12 cellular contexts compared by ENCODE assay signal in the genomic region with DNA sequence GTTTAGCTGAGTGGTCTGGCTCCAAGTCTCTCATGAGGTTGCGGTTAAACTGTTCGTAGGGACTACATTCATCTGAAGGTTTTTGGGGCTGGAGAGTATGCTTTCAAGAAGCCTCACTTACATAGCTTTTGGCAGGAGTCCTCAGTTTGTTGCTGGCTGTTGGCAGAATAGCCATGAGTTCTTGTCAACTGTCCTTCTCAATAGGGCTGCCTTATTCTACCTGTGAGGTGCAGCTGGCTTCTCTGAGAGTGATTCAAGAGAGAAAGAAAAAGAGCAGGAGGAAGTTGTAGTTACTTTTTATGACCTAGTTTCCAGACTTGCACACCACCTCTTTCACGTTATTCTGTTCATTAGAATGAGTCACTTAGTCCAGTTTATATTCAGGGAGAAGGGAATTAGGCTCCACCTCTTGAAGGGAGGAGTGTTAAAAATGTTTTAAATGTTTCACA. TPM values are rescaled to one million over a fixed set of nuclear protein-coding genes. Genes with fewer than 3 reads are reported as not detected.
DNase-seq lines count a peak whose midpoint lies in the region; ATAC-seq and TF ChIP-seq lines count a peak whose summit lies in the region.
"Had no signal": no experiment of that assay in that cellular context is flagged by ENCODE, and none has a peak within 500 bp of the region (broad histone marks: within the 10 kb centered on the region; RNA-seq: fewer than 3 reads in every experiment).

No MANE protein-coding gene starts in this region.

- H3F3A ChIP-seq in Loucy (ENCODE audit: low read depth), result no peaks in the 10 kb centered on the region

- H3K9ac ChIP-seq in Loucy (ENCODE audit: low read depth, low read length, poor library complexity, severe bottlenecking) (no peak overlapping the region), Karpas-422 (ENCODE audit: low read length) (no peak overlapping the region)

- TF ChIP-seq CTCF in Loucy (conservative IDR thresholded peaks at IDR 0.05; ENCODE audit: low read length), result no peak
- no peak for TF ChIP-seq CTCF in mucosa of descending colon (IDR thresholded peaks at IDR 0.05)
- no peak for TF ChIP-seq CTCF in GM10266 (IDR thresholded peaks at IDR 0.05; ENCODE audit: control insufficient read depth, insufficient read depth, low read depth, missing control alignments)

- H4K20me1 ChIP-seq in Loucy (ENCODE audit: insufficient read depth, low read length, poor library complexity, severe bottlenecking) (no peaks in the 10 kb centered on the region), Karpas-422 (ENCODE audit: insufficient read depth, low read depth, low read length) (no peaks in the 10 kb centered on the region)

- H3K4me3 ChIP-seq in Loucy (ENCODE audit: low read length, poor library complexity, severe bottlenecking) (no peak overlapping the region), mucosa of descending colon (no peak overlapping the region), Karpas-422 (ENCODE audit: low read length) (no peak overlapping the region)

- H3K36me3 ChIP-seq in Loucy (ENCODE audit: insufficient read depth, low read length) (peaks cover 15% of the 10 kb centered on the region; the same call in 1 of the 2 replicates), mucosa of descending colon (ENCODE audit: low read depth) (no peaks in the 10 kb centered on the region), Karpas-422 (ENCODE audit: insufficient read depth, low read length) (peaks cover 69% of the 10 kb centered on the region)

- H2AFZ ChIP-seq in Loucy (ENCODE audit: low read length), result no peak overlapping the region
- no peak overlapping the region for H2AFZ ChIP-seq in Karpas-422 (ENCODE audit: low read length)

- no peaks in the 10 kb centered on the region for H3K27me3 ChIP-seq in Loucy (ENCODE audit: insufficient read depth, low read length, poor library complexity, severe bottlenecking)
- H3K27me3 ChIP-seq in Karpas-422 (ENCODE audit: low read length), result no peaks in the 10 kb centered on the region

- H3K4me1 ChIP-seq in Loucy (ENCODE audit: insufficient read depth, low read length, poor library complexity, severe bottlenecking) (peaks cover 8% of the 10 kb centered on the region), mucosa of descending colon (ENCODE audit: low read depth) (peaks cover 5% of the 10 kb centered on the region), Karpas-422 (ENCODE audit: low read length) (no peaks in the 10 kb centered on the region)

- no peaks in the 10 kb centered on the region for H3K9me2 ChIP-seq in Loucy (replicated peaks; ENCODE audit: low read depth, low read length)
- no peaks in the 10 kb centered on the region for H3K9me2 ChIP-seq in Karpas-422 (replicated peaks; ENCODE audit: insufficient read depth, low read length)

- DNase-seq in GM03348 (ENCODE audit: low spot score), result peak; percentile 44
- peak; percentile 5 for DNase-seq in cerebellum (ENCODE audit: low spot score)
- DNase-seq in mucosa of descending colon, result no peak
- no peak for DNase-seq in GM10266 (ENCODE audit: extremely low spot score)
- DNase-seq in Karpas-422, result no peak
- DNase-seq in RKO (ENCODE audit: low spot score), result no peak
- DNase-seq in anterior cingulate cortex (lab: John Stamatoyannopoulos, UW), result no peak
- DNase-seq: activated naive CD4-positive, alpha-beta T cell treated with anti-CD3 and anti-CD28 coated beads, Interleukin-2, amount 10 ng/mL, durations not matched to agents 7 days and 5 days; DND-41; NCI-H526; substantia nigra had no signal

- H3K4me2 ChIP-seq in Loucy (ENCODE audit: low read depth, low read length, poor library complexity, severe bottlenecking) (peak overlapping the region; percentile 16), Karpas-422 (ENCODE audit: low read depth, low read length, poor library complexity, severe bottlenecking) (no peak overlapping the region)

- H3K9me3 ChIP-seq in Loucy (ENCODE audit: insufficient read depth, low read depth, low read length), result no peaks in the 10 kb centered on the region
- H3K9me3 ChIP-seq in mucosa of descending colon, result no peaks in the 10 kb centered on the region
- no peaks in the 10 kb centered on the region for H3K9me3 ChIP-seq in Karpas-422 (ENCODE audit: low read length)

- ATAC-seq in mucosa of descending colon, result peak; percentile 83

- H3K79me2 ChIP-seq in Loucy (ENCODE audit: insufficient read depth, low read length) (no peaks in the 10 kb centered on the region), Karpas-422 (ENCODE audit: low read length) (peaks cover 67% of the 10 kb centered on the region)

- intact Hi-C loops in mucosa of descending colon (cut with DNase I, micrococcal nuclease), result no loop called here

- H3K27ac ChIP-seq in Karpas-422 (ENCODE audit: low read length), result no peak overlapping the region

RNA-seq across cellular contexts. Expression of gene YTHDC2, which starts 33.2 kb away (rescaled TPM):
- total RNA-seq in cerebellum (66.2 TPM), mucosa of descending colon (10 to 100 TPM; 19.3 to 23.5 (median 22.4) TPM)
- total RNA-seq in Karpas-422 (2014; rRNA removed; shearing (Covaris generic); ENCODE audit: low replicate concordance), result 53.4 and 63.8 TPM in 2 replicates

RNA-seq across cellular contexts. Expression of gene MCC, which starts 58.5 kb away (rescaled TPM):
- total RNA-seq in cerebellum (61.1 TPM), mucosa of descending colon (1 to 10 TPM; 1.5 to 7.4 (median 4.4) TPM)
- total RNA-seq in Karpas-422 (2014; rRNA removed; shearing (Covaris generic); ENCODE audit: low replicate concordance), result 5.5 and 12.3 TPM in 2 replicates

Comparison
In these comparisons a context has a peak if more than half of its experiments do, and no peak if none do; other contexts are left out.
1. DNase-seq: peak in GM03348 (single experiment) and cerebellum (single experiment); none in mucosa of descending colon (0 of 3), GM10266 (single experiment), Karpas-422 (single experiment), RKO (single experiment) and anterior cingulate cortex (0 of 58).